Comparison of ENCODE assay signal across 15 cellular contexts in genomic region chr13:29359181-29359580, GRCh38.
A peak's percentile ranks its signal among the peaks of the same experiment; 100 is the strongest.
DNase-seq lines count a peak whose midpoint lies in the region; ATAC-seq, FAIRE-seq and TF ChIP-seq lines count a peak whose summit lies in the region.
"Had no signal": no experiment of that assay in that cellular context is flagged by ENCODE, and none has a peak within 500 bp of the region (broad histone marks: within the 10 kb centered on the region; RNA-seq: fewer than 3 reads in every experiment).

No MANE protein-coding gene starts in this region.

- no peak for TF ChIP-seq POLR2A in HepG2 (IDR thresholded peaks at IDR 0.05; ENCODE audit: insufficient read depth in 1 of 2, low read depth in 2 of 2, low read length in 2 of 2)
- no peak for TF ChIP-seq POLR2A in right lobe of liver (IDR thresholded peaks at IDR 0.05)
- TF ChIP-seq POLR2A in esophagus muscularis mucosa (IDR thresholded peaks at IDR 0.05; ENCODE audit: low read depth): no peak

- POLR2A ChIA-PET in HepG2 (lab: Yijun Ruan, JAX): no interaction called here

- H2AFZ ChIP-seq in HepG2 (ENCODE audit: low read length): no peak overlapping the region

- no peak for TF ChIP-seq RAD21 in HepG2 (CRISPR knock-in tag; IDR thresholded peaks at IDR 0.05)

- H4K20me1 ChIP-seq in HepG2 (ENCODE audit: insufficient read depth, low read length): no peaks in the 10 kb centered on the region

- H3K27ac ChIP-seq in HepG2 (ENCODE audit: extremely low read length, insufficient read depth, low read length): no peak overlapping the region
- H3K27ac ChIP-seq in right lobe of liver: no peak overlapping the region
- no peak overlapping the region for H3K27ac ChIP-seq in esophagus muscularis mucosa (replicated peaks in 1 of 4)
- H3K27ac ChIP-seq in left ventricle myocardium inferior (replicated peaks): no peak overlapping the region

- WGBS in HepG2 (ENCODE audit: low lambda C conversion rate): 26% methylated on average over 14 of the region's 19 CpGs
- 89% methylated on average over 13 of the region's 19 CpGs for whole genome bisulfite sequencing in right lobe of liver (ENCODE audit: insufficient coverage, low coverage, low lambda C conversion rate, missing lambda C conversion rate)
- 94% methylated on average over 19 of the region's 19 CpGs for WGBS in esophagus muscularis mucosa

- in situ Hi-C loops in HepG2 (cut with HindIII; ENCODE audit: extremely low pct_ligation_motif_present, low pct_unique_long_range_greater_than_20kb): no loop called here

- DNase-seq in HepG2 (ENCODE audit: low spot score): no peak
- no peak for DNase-seq in right lobe of liver
- DNase-seq in NCI-H524 (lab: John Stamatoyannopoulos, UW): peak; percentile 59 to 88
- DNase-seq in esophagus muscularis mucosa (ENCODE audit: extremely low spot score): peak; percentile 72
- DNase-seq in NCI-H2196 treated with DMSO at 0.1 percent for 48 hours (lab: John Stamatoyannopoulos, UW; ENCODE audit: unreplicated experiment): no peak
- no peak for DNase-seq in left ventricle myocardium inferior
- DNase-seq in hippocampal formation (lab: John Stamatoyannopoulos, UW): no peak
- DNase-seq: C1 segment of cervical spinal cord, GOT3, NCI-H1048, NCI-H2227 treated with DMSO at 0.1 percent for 48 hours, NCI-H69, SIG-M5, T-helper 17 cell had no signal

- no peak for ATAC-seq in HepG2
- ATAC-seq in right lobe of liver: no peak
- ATAC-seq: T-helper 17 cell had no signal

- H3K9me3 ChIP-seq in HepG2 (ENCODE audit: low read length) (no peaks in the 10 kb centered on the region), right lobe of liver (no peaks in the 10 kb centered on the region), esophagus muscularis mucosa (no peaks in the 10 kb centered on the region), left ventricle myocardium inferior (replicated peaks) (no peaks in the 10 kb centered on the region)

- H3K36me3 ChIP-seq in HepG2 (replicated peaks in 1 of 2; ENCODE audit: control insufficient read depth in 1 of 2, insufficient read depth in 2 of 2, low read length in 2 of 2) (no peaks in the 10 kb centered on the region), right lobe of liver (no peaks in the 10 kb centered on the region), esophagus muscularis mucosa (no peaks in the 10 kb centered on the region), left ventricle myocardium inferior (no peaks in the 10 kb centered on the region)

- H3K27me3 ChIP-seq in HepG2 (ENCODE audit: control insufficient read depth in 1 of 2, insufficient read depth in 2 of 2, low read length in 2 of 2) (peaks cover 0 to 21% of the 10 kb centered on the region in 2 experiments; a peak in 2 of 5 replicates), right lobe of liver (no peaks in the 10 kb centered on the region), esophagus muscularis mucosa (no peaks in the 10 kb centered on the region), left ventricle myocardium inferior (ENCODE audit: low read depth) (no peaks in the 10 kb centered on the region)

- no peak for FAIRE-seq in HepG2 (lab: Jason Lieb, UNC)
- FAIRE-seq: GM12892 had no signal

- CTCF ChIA-PET in HepG2 (lab: Yijun Ruan, JAX; ENCODE audit: low intra/inter-chr PET ratio, low total read pairs): no interaction called here

- H3K9ac ChIP-seq in HepG2 (ENCODE audit: insufficient read depth, low read depth, low read length): no peak overlapping the region

- H3K4me2 ChIP-seq in HepG2 (ENCODE audit: low read depth, low read length): no peak overlapping the region

- H3K4me3 ChIP-seq in HepG2 (replicated peaks in 1 of 3; ENCODE audit: insufficient read depth in 1 of 3, low read depth in 2 of 3, low read length in 3 of 3): no peak overlapping the region
- H3K4me3 ChIP-seq in right lobe of liver: no peak overlapping the region
- no peak overlapping the region for H3K4me3 ChIP-seq in esophagus muscularis mucosa
- no peak overlapping the region for H3K4me3 ChIP-seq in left ventricle myocardium inferior

- TF ChIP-seq CTCF in HepG2 (CRISPR knock-in tag; IDR thresholded peaks at IDR 0.05): no peak
- no peak for TF ChIP-seq CTCF in right lobe of liver (IDR thresholded peaks at IDR 0.05)
- no peak for TF ChIP-seq CTCF in esophagus muscularis mucosa (IDR thresholded peaks at IDR 0.05)
- TF ChIP-seq CTCF in left ventricle myocardium inferior (IDR thresholded peaks at IDR 0.05; ENCODE audit: borderline replicate concordance): no peak

- no peaks in the 10 kb centered on the region for H3K79me2 ChIP-seq in HepG2 (ENCODE audit: insufficient read depth, low read length)

- BruUV-seq in HepG2 (replicated peaks; lab: Mats Ljungman, UMichigan): no TSS peak

- no peak for TF ChIP-seq EP300 in HepG2 (IDR thresholded peaks at IDR 0.05; ENCODE audit: low read depth in 2 of 2, low read length in 2 of 2)
- no peak for TF ChIP-seq EP300 in HepG2 (CRISPR knock-in tag; IDR thresholded peaks at IDR 0.05; ENCODE audit: borderline replicate concordance)
- TF ChIP-seq EP300 in esophagus muscularis mucosa (IDR thresholded peaks at IDR 0.05): no peak

- intact Hi-C loops in HepG2 (cut with micrococcal nuclease; ENCODE audit: unreplicated experiment): no loop called here
- intact Hi-C loops in right lobe of liver (cut with DNase I): no loop called here
- intact Hi-C loops in esophagus muscularis mucosa (cut with DNase I): no loop called here
- intact Hi-C loops in left ventricle myocardium inferior (cut with micrococcal nuclease): no loop called here

- H3K4me1 ChIP-seq in HepG2 (ENCODE audit: insufficient read depth, low read length) (no peaks in the 10 kb centered on the region), right lobe of liver (no peaks in the 10 kb centered on the region), esophagus muscularis mucosa (peaks cover 3 to 4% (median 3%) of the 10 kb centered on the region in 4 donors), left ventricle myocardium inferior (peaks cover 4% of the 10 kb centered on the region)

TF ChIP-seq in HepG2, 621 proteins besides CTCF, POLR2A, EP300 and RAD21:
- no peak for TF ChIP-seq KLF12 (CRISPR knock-in tag; IDR thresholded peaks at IDR 0.05; ENCODE audit: borderline replicate concordance)
- TF ChIP-seq CEBPB (IDR thresholded peaks at IDR 0.05; ENCODE audit: borderline replicate concordance, low read depth, low read length): peak; percentile 78
TF ChIP-seq in HepG2: peak in this region for 1.

Comparison
In these comparisons a context has a peak if more than half of its experiments do, and no peak if none do; other contexts are left out.
1. DNase-seq: peak in NCI-H524 (2 of 2) and esophagus muscularis mucosa (single experiment); none in HepG2 (single experiment), right lobe of liver (0 of 3), NCI-H2196 treated with DMSO at 0.1 percent for 48 hours (single experiment), left ventricle myocardium inferior (single experiment) and hippocampal formation (0 of 2).